In genomic region chr12:51850081-51850932, GRCh38 we compare ENCODE assay signal across 1 cellular context.
TF ChIP-seq lines count a peak whose summit lies in the region.

No MANE protein-coding gene starts in this region.

TF ChIP-seq in IMR-90, 13 proteins besides CTCF, POLR2A, EP300 and RAD21:
- TF ChIP-seq MAFK (IDR thresholded peaks at IDR 0.05; ENCODE audit: low read depth, low read length) (no peak), RFX5 (IDR thresholded peaks at IDR 0.05; ENCODE audit: low read depth, low read length) (no peak), CEBPB (IDR thresholded peaks at IDR 0.05; ENCODE audit: low read depth, low read length) (no peak), CHD1 (IDR thresholded peaks at IDR 0.05; ENCODE audit: low read depth, low read length) (no peak)
